Comparison of ENCODE assay signal across 16 cellular contexts in genomic region chr12:102833687-102834435, GRCh38.
DNase-seq lines count a peak whose midpoint lies in the region; ATAC-seq, FAIRE-seq and TF ChIP-seq lines count a peak whose summit lies in the region.
"Had no signal": no experiment of that assay in that cellular context is flagged by ENCODE, and none has a peak within 500 bp of the region (broad histone marks: within the 10 kb centered on the region; RNA-seq: fewer than 3 reads in every experiment).

No MANE protein-coding gene starts in this region.

- peak; percentile 49 to 58 for DNase-seq in Caco-2
- peak; percentile 67 for DNase-seq in WTC11 (ENCODE audit: low spot score)
- no peak for DNase-seq in HepG2 (ENCODE audit: low spot score)
- no peak for DNase-seq in superior temporal gyrus (ENCODE audit: extremely low spot score)
- DNase-seq in CD1c-positive myeloid dendritic cell (ENCODE audit: extremely low spot score), result no peak
- no peak for DNase-seq in stimulated activated CD4-positive, alpha-beta T cell treated with anti-CD3 and anti-CD28 coated beads, Interleukin-4, amount 100 ng/mL, for 24 hours
- DNase-seq: activated CD4-positive, alpha-beta T cell treated with anti-CD3 and anti-CD28 coated beads for 1 hour; BE2C; GDM1; NCI-H1105; NCI-H510A treated with DMSO at 0.1 percent for 48 hours; pancreas had no signal

- no TSS peak for BruUV-seq in Caco-2 (replicated peaks; lab: Mats Ljungman, UMichigan)
- no TSS peak for BruUV-seq in HepG2 (replicated peaks; lab: Mats Ljungman, UMichigan)

- H3K4me3 Mint-ChIP-seq in Caco-2 (ENCODE audit: unreplicated experiment) (no peak overlapping the region), WTC11 (0 out of 2 replicates have a peak overlapping the region, but pooled peaks have one; percentile 20)
- H3K4me3 Mint-ChIP-seq: brain had no signal

- H3K27me3 ChIP-seq in Caco-2 (replicated peaks; ENCODE audit: control insufficient read depth, insufficient read depth, low read length) (no peaks in the 10 kb centered on the region), HepG2 (ENCODE audit: control insufficient read depth in 1 of 2, insufficient read depth in 2 of 2, low read length in 2 of 2) (no peaks in the 10 kb centered on the region)
- H3K27me3 ChIP-seq: BE2C, pancreas had no signal

- no peaks in the 10 kb centered on the region for H3K79me2 ChIP-seq in HepG2 (ENCODE audit: insufficient read depth, low read length)

- CTCF ChIA-PET in Caco-2 (lab: Charles Lee), result no interaction called here
- CTCF ChIA-PET in WTC11 (lab: Charles Lee), result interaction anchor here (1.4 kb wide), 1 partner anchor 23 kb away, joined by 4 read pairs; no protein-coding TSS in a partner anchor
- CTCF ChIA-PET in HepG2 (lab: Yijun Ruan, JAX; ENCODE audit: low intra/inter-chr PET ratio, low total read pairs), result no interaction called here

- no peaks in the 10 kb centered on the region for H3K9me3 ChIP-seq in Caco-2
- no peaks in the 10 kb centered on the region for H3K9me3 ChIP-seq in HepG2 (ENCODE audit: low read length)
- H3K9me3 ChIP-seq: BE2C, pancreas had no signal

- TF ChIP-seq RAD21 in Ishikawa (IDR thresholded peaks at IDR 0.05; ENCODE audit: low read depth) (no peak), HepG2 (CRISPR knock-in tag; IDR thresholded peaks at IDR 0.05) (no peak)

- H2AFZ ChIP-seq in HepG2 (ENCODE audit: low read length), result no peak overlapping the region

- H3K4me3 ChIP-seq in Caco-2 (ENCODE audit: low read depth, low read length) (no peak overlapping the region), HepG2 (replicated peaks in 1 of 3; ENCODE audit: insufficient read depth in 1 of 3, low read depth in 2 of 3, low read length in 3 of 3) (no peak overlapping the region)
- H3K4me3 ChIP-seq: pancreas had no signal

- no peak for TF ChIP-seq CTCF in Caco-2 (IDR thresholded peaks at IDR 0.05; ENCODE audit: insufficient read depth in 1 of 2, low read depth in 1 of 2, low read length in 1 of 2, severe bottlenecking in 1 of 2, unreplicated experiment in 1 of 2)
- TF ChIP-seq CTCF in WTC11 (IDR thresholded peaks at IDR 0.05), result no peak
- TF ChIP-seq CTCF in HepG2 (CRISPR knock-in tag; IDR thresholded peaks at IDR 0.05), result no peak

- TF ChIP-seq POLR2A in HepG2 (IDR thresholded peaks at IDR 0.05; ENCODE audit: insufficient read depth in 1 of 2, low read depth in 2 of 2, low read length in 2 of 2), result no peak

- no peak for FAIRE-seq in HepG2 (lab: Jason Lieb, UNC)
- FAIRE-seq: endometrium, pancreas had no signal

- WGBS in HepG2 (ENCODE audit: low lambda C conversion rate), result 55% methylated on average over 10 of the region's 10 CpGs

- H3K9me3 Mint-ChIP-seq in Caco-2 (ENCODE audit: unreplicated experiment) (no peaks in the 10 kb centered on the region), WTC11 (no peaks in the 10 kb centered on the region)
- H3K9me3 Mint-ChIP-seq: brain had no signal

- H3K4me1 Mint-ChIP-seq in Caco-2 (ENCODE audit: low read depth, unreplicated experiment) (no peaks in the 10 kb centered on the region), WTC11 (peaks cover 5% of the 10 kb centered on the region)
- H3K4me1 Mint-ChIP-seq: brain had no signal

- POLR2A ChIA-PET in Caco-2 (lab: Charles Lee), result no interaction called here
- POLR2A ChIA-PET in WTC11 (lab: Charles Lee), result no interaction called here
- POLR2A ChIA-PET in HepG2 (lab: Yijun Ruan, JAX), result no interaction called here

- H3K9ac ChIP-seq in HepG2 (ENCODE audit: insufficient read depth, low read depth, low read length), result no peak overlapping the region

- H3K4me2 ChIP-seq in HepG2 (ENCODE audit: low read depth, low read length), result peak overlapping the region; percentile 47; the same call in 1 of the 2 replicates

- intact Hi-C loops in Caco-2 (cut with micrococcal nuclease; ENCODE audit: unreplicated experiment), result no loop called here
- intact Hi-C loops in HepG2 (cut with micrococcal nuclease; ENCODE audit: unreplicated experiment), result no loop called here

- in situ Hi-C loops in HepG2 (cut with HindIII; ENCODE audit: extremely low pct_ligation_motif_present, low pct_unique_long_range_greater_than_20kb), result no loop called here

- ATAC-seq in WTC11 (peak; percentile 96), HepG2 (peak; percentile 89), GM18502 (IDR thresholded peaks at IDR 0.05; ENCODE audit: poor library complexity, unreplicated experiment) (no peak)
- ATAC-seq: pancreas had no signal

- H3K36me3 Mint-ChIP-seq in Caco-2 (ENCODE audit: insufficient read depth, unreplicated experiment) (no peaks in the 10 kb centered on the region), WTC11 (no peaks in the 10 kb centered on the region)
- H3K36me3 Mint-ChIP-seq: brain had no signal

- no peak overlapping the region for H3K27ac ChIP-seq in HepG2 (ENCODE audit: extremely low read length, insufficient read depth, low read length)
- H3K27ac ChIP-seq: pancreas had no signal

- H3K4me1 ChIP-seq in Caco-2 (no peaks in the 10 kb centered on the region), HepG2 (ENCODE audit: insufficient read depth, low read length) (peaks cover 16% of the 10 kb centered on the region)
- H3K4me1 ChIP-seq: BE2C, pancreas had no signal

- H4K20me1 ChIP-seq in HepG2 (ENCODE audit: insufficient read depth, low read length), result no peaks in the 10 kb centered on the region

- H3K27me3 Mint-ChIP-seq in Caco-2 (ENCODE audit: insufficient read depth, unreplicated experiment), result no peaks in the 10 kb centered on the region
- H3K27me3 Mint-ChIP-seq in WTC11 (ENCODE audit: low read depth), result no peaks in the 10 kb centered on the region; the same call in 1 of the 2 replicates

- H3K27ac Mint-ChIP-seq in Caco-2 (ENCODE audit: unreplicated experiment), result no peak overlapping the region
- no peak overlapping the region for H3K27ac Mint-ChIP-seq in WTC11

- no peaks in the 10 kb centered on the region for H3K36me3 ChIP-seq in Caco-2 (ENCODE audit: control insufficient read depth, insufficient read depth, low read length)
- peaks cover 0 to 1% of the 10 kb centered on the region in 2 experiments; a peak in 1 of 5 replicates for H3K36me3 ChIP-seq in HepG2 (replicated peaks in 1 of 2; ENCODE audit: control insufficient read depth in 1 of 2, insufficient read depth in 2 of 2, low read length in 2 of 2)
- H3K36me3 ChIP-seq: BE2C, pancreas had no signal

- TF ChIP-seq EP300 in Ishikawa (IDR thresholded peaks at IDR 0.05; ENCODE audit: borderline replicate concordance) (no peak), HepG2 (IDR thresholded peaks at IDR 0.05; ENCODE audit: low read depth in 2 of 2, low read length in 2 of 2) (no peak), HepG2 (CRISPR knock-in tag; IDR thresholded peaks at IDR 0.05; ENCODE audit: borderline replicate concordance) (no peak)

TF ChIP-seq in WTC11, 78 proteins besides CTCF, POLR2A, EP300 and RAD21:
- TF ChIP-seq JUN (CRISPR knock-in tag; IDR thresholded peaks at IDR 0.05), result no peak
- no peak for TF ChIP-seq ZBTB21 (CRISPR knock-in tag; IDR thresholded peaks at IDR 0.05; ENCODE audit: borderline replicate concordance)
- TF ChIP-seq CBFB (CRISPR knock-in tag; IDR thresholded peaks at IDR 0.05; ENCODE audit: low read depth), result no peak
- TF ChIP-seq HMGA2 (CRISPR knock-in tag; IDR thresholded peaks at IDR 0.05), result 0 out of 2 replicates have a peak, but pooled peaks have one; percentile 28
- TF ChIP-seq ATF1 (CRISPR knock-in tag; IDR thresholded peaks at IDR 0.05), result no peak

TF ChIP-seq in HepG2, 621 proteins besides CTCF, POLR2A, EP300 and RAD21 (continues in another document):
- TF ChIP-seq TGIF2 (CRISPR knock-in tag; IDR thresholded peaks at IDR 0.05), result peak; percentile 37; the same call in 1 of the 2 replicates
- TF ChIP-seq MIER2 (CRISPR knock-in tag; IDR thresholded peaks at IDR 0.05), result peak; percentile 94
- TF ChIP-seq SKIL (CRISPR knock-in tag; IDR thresholded peaks at IDR 0.05; ENCODE audit: borderline replicate concordance), result no peak
- no peak for TF ChIP-seq POLR2AphosphoS2 (IDR thresholded peaks at IDR 0.05; ENCODE audit: low read depth, low read length)
- TF ChIP-seq REST (IDR thresholded peaks at IDR 0.05; ENCODE audit: borderline replicate concordance in 1 of 2, low read depth in 1 of 2, low read length in 2 of 2), result peak; percentile 73 to 95
- no peak for TF ChIP-seq ZNF839 (CRISPR knock-in tag; IDR thresholded peaks at IDR 0.05; ENCODE audit: borderline replicate concordance)

Comparison
In these comparisons a context has a peak if more than half of its experiments do, and no peak if none do; other contexts are left out.
1. DNase-seq: peak in Caco-2 (2 of 2) and WTC11 (single experiment); none in HepG2 (single experiment), superior temporal gyrus (single experiment), CD1c-positive myeloid dendritic cell (single experiment) and stimulated activated CD4-positive, alpha-beta T cell treated with anti-CD3 and anti-CD28 coated beads, Interleukin-4, amount 100 ng/mL, for 24 hours (single experiment).